Comparison of ENCODE assay signal across 17 cellular contexts in the genomic region with DNA sequence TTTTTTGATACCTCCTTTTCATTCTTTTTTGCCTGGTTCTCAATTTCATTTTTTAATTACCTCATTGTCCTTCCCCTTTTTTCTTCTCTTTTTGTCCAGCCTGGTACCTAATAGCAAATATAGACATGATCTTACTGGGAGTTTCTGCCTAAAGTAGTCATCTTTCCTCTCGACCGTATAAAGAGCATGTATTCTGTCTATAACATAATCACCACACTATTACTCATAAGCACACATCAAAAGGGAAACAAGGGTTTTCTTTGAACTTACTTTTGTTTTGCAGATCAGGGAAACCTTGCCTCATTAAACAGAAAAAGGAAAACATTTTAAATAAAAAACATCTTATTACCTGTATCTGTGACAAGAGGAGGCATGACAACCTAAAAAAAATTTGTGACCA. TPM values are rescaled to one million over a fixed set of nuclear protein-coding genes. Genes with fewer than 3 reads are reported as not detected.
DNase-seq lines count a peak whose midpoint lies in the region; ATAC-seq and TF ChIP-seq lines count a peak whose summit lies in the region.
"Had no signal": no experiment of that assay in that cellular context is flagged by ENCODE, and none has a peak within 500 bp of the region (broad histone marks: within the 10 kb centered on the region; RNA-seq: fewer than 3 reads in every experiment).

No MANE protein-coding gene starts in this region.

- no peaks in the 10 kb centered on the region for H3K27me3 Mint-ChIP-seq in CD4-positive, alpha-beta memory T cell
- H3K27me3 Mint-ChIP-seq in activated naive CD8-positive, alpha-beta T cell = no peaks in the 10 kb centered on the region
- no peaks in the 10 kb centered on the region for H3K27me3 Mint-ChIP-seq in naive thymus-derived CD4-positive, alpha-beta T cell

- peaks cover 15 to 52% of the 10 kb centered on the region in 2 donors for H3K36me3 Mint-ChIP-seq in CD4-positive, alpha-beta memory T cell
- H3K36me3 Mint-ChIP-seq in activated naive CD8-positive, alpha-beta T cell = peaks cover 13% of the 10 kb centered on the region
- peaks cover 4 to 31% (median 23%) of the 10 kb centered on the region in 5 donors for H3K36me3 Mint-ChIP-seq in naive thymus-derived CD4-positive, alpha-beta T cell

- CTCF ChIA-PET in CD4-positive, alpha-beta memory T cell (lab: Charles Lee; ENCODE audit: partially characterized antibody) = interaction anchor here (0.6 to 2.5 kb wide), 9 partner anchors 12 to 212 kb away, joined by 3 to 15 read pairs (median 8); no protein-coding TSS in a partner anchor
- CTCF ChIA-PET in naive thymus-derived CD4-positive, alpha-beta T cell (lab: Charles Lee) = interaction anchor here (1.0 to 3.1 kb wide), 4 partner anchors 200 to 219 kb away, joined by 3 to 13 read pairs (median 7); no protein-coding TSS in a partner anchor

- no peaks in the 10 kb centered on the region for H3K9me3 ChIP-seq in CD4-positive, alpha-beta memory T cell (ENCODE audit: control insufficient read depth in 1 of 2, low read length in 2 of 2)
- H3K9me3 ChIP-seq in naive thymus-derived CD4-positive, alpha-beta T cell (ENCODE audit: control insufficient read depth in 2 of 3, low read length in 3 of 3) = no peaks in the 10 kb centered on the region
- H3K9me3 ChIP-seq: BE2C, left ventricle myocardium inferior, SJSA1, thyroid gland had no signal

- H3K4me3 Mint-ChIP-seq in CD4-positive, alpha-beta memory T cell = peak overlapping the region in 6 of 8 donors; percentile 46 to 69 (median 56)
- peak overlapping the region; percentile 76 for H3K4me3 Mint-ChIP-seq in activated naive CD8-positive, alpha-beta T cell
- H3K4me3 Mint-ChIP-seq in naive thymus-derived CD4-positive, alpha-beta T cell = peak overlapping the region in 8 of 10 donors; percentile 2 to 68 (median 26)

- peaks cover 43% of the 10 kb centered on the region for H3K4me1 ChIP-seq in CD4-positive, alpha-beta memory T cell (ENCODE audit: insufficient read depth, low read length)
- H3K4me1 ChIP-seq in naive thymus-derived CD4-positive, alpha-beta T cell (ENCODE audit: control insufficient read depth in 2 of 2, insufficient read depth in 2 of 2, low read length in 2 of 2) = peaks cover 11 to 21% of the 10 kb centered on the region in 2 donors
- H3K4me1 ChIP-seq: BE2C, left ventricle myocardium inferior, thyroid gland had no signal

- peaks cover 34 to 43% (median 37%) of the 10 kb centered on the region in 4 donors for H3K4me1 Mint-ChIP-seq in CD4-positive, alpha-beta memory T cell
- H3K4me1 Mint-ChIP-seq in activated naive CD8-positive, alpha-beta T cell (ENCODE audit: low read depth) = peaks cover 63% of the 10 kb centered on the region
- peaks cover 12 to 55% (median 48%) of the 10 kb centered on the region in 7 donors for H3K4me1 Mint-ChIP-seq in naive thymus-derived CD4-positive, alpha-beta T cell

- intact Hi-C loops in CD4-positive, alpha-beta memory T cell (cut with micrococcal nuclease) = loop anchor here (5.0 kb wide), 1 partner anchor 75 kb away; a partner anchor contains a TSS
- intact Hi-C loops in naive thymus-derived CD4-positive, alpha-beta T cell (cut with micrococcal nuclease) = loop anchor here (2.0 kb wide), 4 partner anchors 76 to 204 kb away; a partner anchor contains a TSS

- peak in 4 of 5 donors; percentile 16 to 38 (median 22) for DNase-seq in CD4-positive, alpha-beta memory T cell
- DNase-seq in GM12865 (ENCODE audit: low read depth) (peak; percentile 9), occipital lobe (lab: John Stamatoyannopoulos, UW) (no peak), SKM-1 treated with dmso at 0.1 percent for 144 hours (lab: John Stamatoyannopoulos, UW; ENCODE audit: unreplicated experiment) (no peak)
- peak in 5 of 9 donors; percentile 11 to 24 (median 16) for DNase-seq in naive thymus-derived CD4-positive, alpha-beta T cell
- DNase-seq: amygdala; BE2C; DMS53; foreskin melanocyte; left ventricle myocardium inferior; NCI-H1930; NCI-H510A treated with DMSO at 0.1 percent for 48 hours; stimulated activated CD4-positive, alpha-beta T cell treated with anti-CD3 and anti-CD28 coated beads, Interleukin-2, amount 100 ng/mL, for 48 hours; thyroid gland had no signal

- peak overlapping the region; percentile 85 to 98 (median 92) for H3K27ac Mint-ChIP-seq in CD4-positive, alpha-beta memory T cell
- H3K27ac Mint-ChIP-seq in activated naive CD8-positive, alpha-beta T cell = peak overlapping the region; percentile 99
- peak overlapping the region; percentile 83 to 93 (median 91) for H3K27ac Mint-ChIP-seq in naive thymus-derived CD4-positive, alpha-beta T cell

- ATAC-seq in naive thymus-derived CD4-positive, alpha-beta T cell = peak; percentile 78
- ATAC-seq in GM21723 (IDR thresholded peaks at IDR 0.05; ENCODE audit: unreplicated experiment) = no peak

- no peak for TF ChIP-seq CTCF in GM12865 (IDR thresholded peaks at IDR 0.05; ENCODE audit: insufficient read depth, low read depth, low read length, missing control alignments)

- H3K36me3 ChIP-seq in CD4-positive, alpha-beta memory T cell (ENCODE audit: insufficient read depth, low read length) = peaks cover 19% of the 10 kb centered on the region
- peaks cover 4 to 35% (median 24%) of the 10 kb centered on the region in 3 experiments for H3K36me3 ChIP-seq in naive thymus-derived CD4-positive, alpha-beta T cell (ENCODE audit: control insufficient read depth in 2 of 3, insufficient read depth in 3 of 3, low read length in 3 of 3)

- POLR2A ChIA-PET in CD4-positive, alpha-beta memory T cell (lab: Charles Lee; ENCODE audit: partially characterized antibody) = interaction anchor here (0.6 to 1.2 kb wide), 7 partner anchors 8 to 202 kb away, joined by 3 to 6 read pairs (median 3); a partner anchor contains a TSS
- POLR2A ChIA-PET in naive thymus-derived CD4-positive, alpha-beta T cell (lab: Charles Lee) = interaction anchor here (0.8 to 1.2 kb wide), 3 partner anchors 23 to 213 kb away, joined by 3 to 4 read pairs (median 3); no protein-coding TSS in a partner anchor

- peak overlapping the region; percentile 25 for H3K27ac ChIP-seq in CD4-positive, alpha-beta memory T cell (ENCODE audit: low read depth, low read length)
- peak overlapping the region; percentile 45 for H3K27ac ChIP-seq in naive thymus-derived CD4-positive, alpha-beta T cell (ENCODE audit: low read depth, low read length)
- H3K27ac ChIP-seq: left ventricle myocardium inferior, SJSA1, thyroid gland had no signal

- no peaks in the 10 kb centered on the region for H3K27me3 ChIP-seq in CD4-positive, alpha-beta memory T cell (ENCODE audit: insufficient read depth, low read length)
- no peaks in the 10 kb centered on the region for H3K27me3 ChIP-seq in naive thymus-derived CD4-positive, alpha-beta T cell (ENCODE audit: control insufficient read depth in 2 of 2, insufficient read depth in 2 of 2, low read length in 2 of 2)
- H3K27me3 ChIP-seq: BE2C, SJSA1, thyroid gland had no signal

- no peak overlapping the region for H3K4me3 ChIP-seq in CD4-positive, alpha-beta memory T cell (ENCODE audit: low read length in 2 of 2)
- H3K4me3 ChIP-seq in GM12865 (ENCODE audit: low read depth, low read length) = no peak overlapping the region
- no peak overlapping the region for H3K4me3 ChIP-seq in naive thymus-derived CD4-positive, alpha-beta T cell (ENCODE audit: low read length)
- H3K4me3 ChIP-seq: left ventricle myocardium inferior, SJSA1, thyroid gland had no signal

- H3K9me3 Mint-ChIP-seq in CD4-positive, alpha-beta memory T cell = no peaks in the 10 kb centered on the region
- no peaks in the 10 kb centered on the region for H3K9me3 Mint-ChIP-seq in activated naive CD8-positive, alpha-beta T cell (ENCODE audit: low read depth)
- no peaks in the 10 kb centered on the region for H3K9me3 Mint-ChIP-seq in naive thymus-derived CD4-positive, alpha-beta T cell

RNA-seq across cellular contexts. Expression of a gene that starts 33.0 kb away (rescaled TPM):
- 10 to 100 TPM; 22.0 to 26.3 TPM for total RNA-seq in CD4-positive, alpha-beta memory T cell
- polyA plus RNA-seq in CD4-positive, alpha-beta memory T cell = 1 to 10 TPM; 3.3 TPM
- total RNA-seq in naive thymus-derived CD4-positive, alpha-beta T cell = 10 to 100 TPM; 16.2 to 39.5 (median 27.6) TPM
- polyA plus RNA-seq in naive thymus-derived CD4-positive, alpha-beta T cell = 1 to 10 TPM; 2.4 to 6.7 TPM
- total RNA-seq in occipital lobe = 47.9 TPM

Comparison
In these comparisons a context has a peak if more than half of its experiments do, and no peak if none do; other contexts are left out.
1. DNase-seq: peak in CD4-positive, alpha-beta memory T cell (4 of 5), GM12865 (single experiment) and naive thymus-derived CD4-positive, alpha-beta T cell (5 of 9); none in occipital lobe (single experiment) and SKM-1 treated with dmso at 0.1 percent for 144 hours (single experiment).
2. H3K4me3 Mint-ChIP-seq: peak in every context shown above with its lines; median percentile 76 in activated naive CD8-positive, alpha-beta T cell; 56 in CD4-positive, alpha-beta memory T cell; 26 in naive thymus-derived CD4-positive, alpha-beta T cell.
3. Peak in every context shown above with its lines, with median percentiles within 50 percentile points of each other: H3K27ac Mint-ChIP-seq.